1 cellular context compared by ENCODE assay signal in the genomic region with DNA sequence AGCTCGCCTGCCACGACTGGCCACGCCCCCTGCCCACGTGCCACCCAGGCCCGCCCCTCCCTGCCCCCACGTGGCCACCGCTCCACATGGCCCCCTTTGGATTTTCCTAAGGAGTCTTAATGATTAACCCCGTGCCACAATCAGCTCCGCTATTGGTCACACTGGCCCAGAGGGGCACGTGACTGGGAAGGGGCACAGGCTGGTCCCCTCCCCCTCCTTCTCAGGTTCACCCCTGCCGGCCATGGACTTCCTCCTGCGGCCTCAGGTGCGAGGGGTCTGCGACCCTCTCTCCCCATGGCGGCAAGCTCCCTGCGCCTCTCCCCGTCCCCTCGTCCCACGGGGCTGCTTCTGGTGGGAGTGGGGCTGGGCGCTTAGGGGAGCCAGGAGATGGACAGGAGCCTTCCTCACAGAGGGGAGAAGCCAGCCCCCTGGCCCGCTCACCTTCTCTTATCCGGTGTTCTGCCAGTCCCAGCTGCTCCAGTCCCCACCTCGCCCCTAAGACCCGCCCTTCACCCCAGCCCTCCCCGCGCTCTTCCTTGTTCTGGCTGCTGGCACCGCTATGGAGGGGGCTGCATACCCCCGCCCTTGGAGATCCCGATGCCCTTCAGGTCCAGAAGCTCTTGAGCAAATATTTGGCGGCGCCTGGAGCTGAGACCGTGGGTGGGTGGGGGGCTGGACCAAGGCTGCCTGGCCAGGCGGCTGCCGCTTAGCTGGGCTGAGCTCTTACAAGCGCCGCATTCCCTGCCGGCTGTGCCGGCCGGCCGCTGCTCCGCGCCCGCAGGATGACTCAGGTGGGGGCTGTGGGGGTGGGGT.
A peak's percentile ranks its signal among the peaks of the same experiment; 100 is the strongest.
TF ChIP-seq lines count a peak whose summit lies in the region.

No MANE protein-coding gene starts in this region.

TF ChIP-seq in WTC11, 78 proteins besides CTCF, POLR2A, EP300 and RAD21 (continued from another document):
- TF ChIP-seq FOXP4 (CRISPR knock-in tag; IDR thresholded peaks at IDR 0.05): peak; percentile 30; the same call in 1 of the 2 replicates
- TF ChIP-seq USF2 (CRISPR knock-in tag; IDR thresholded peaks at IDR 0.05): peak; percentile 98
- TF ChIP-seq, protein P1, sequence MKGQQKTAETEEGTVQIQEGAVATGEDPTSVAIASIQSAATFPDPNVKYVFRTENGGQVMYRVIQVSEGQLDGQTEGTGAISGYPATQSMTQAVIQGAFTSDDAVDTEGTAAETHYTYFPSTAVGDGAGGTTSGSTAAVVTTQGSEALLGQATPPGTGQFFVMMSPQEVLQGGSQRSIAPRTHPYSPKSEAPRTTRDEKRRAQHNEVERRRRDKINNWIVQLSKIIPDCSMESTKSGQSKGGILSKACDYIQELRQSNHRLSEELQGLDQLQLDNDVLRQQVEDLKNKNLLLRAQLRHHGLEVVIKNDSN (CRISPR knock-in tag; IDR thresholded peaks at IDR 0.05): peak; percentile 99
- no peak for TF ChIP-seq PRRX2 (CRISPR knock-in tag; IDR thresholded peaks at IDR 0.05)
- no peak for TF ChIP-seq ZNF219 (CRISPR knock-in tag; IDR thresholded peaks at IDR 0.05; ENCODE audit: borderline replicate concordance)
- TF ChIP-seq JUN (CRISPR knock-in tag; IDR thresholded peaks at IDR 0.05): no peak
- no peak for TF ChIP-seq CBFB (CRISPR knock-in tag; IDR thresholded peaks at IDR 0.05; ENCODE audit: low read depth)
